In genomic region chr4:68905598-68906237, GRCh38 we compare ENCODE assay signal across 9 cellular contexts. TPM values are rescaled to one million over a fixed set of nuclear protein-coding genes. Genes with fewer than 3 reads are reported as not detected.
DNase-seq lines count a peak whose midpoint lies in the region; ATAC-seq, FAIRE-seq and TF ChIP-seq lines count a peak whose summit lies in the region.
"Had no signal": no experiment of that assay in that cellular context is flagged by ENCODE, and none has a peak within 500 bp of the region (broad histone marks: within the 10 kb centered on the region; RNA-seq: fewer than 3 reads in every experiment).

No MANE protein-coding gene starts in this region.

- H3K36me3 Mint-ChIP-seq in type B pancreatic cell, result no peaks in the 10 kb centered on the region

- peaks cover 21% of the 10 kb centered on the region for H3K4me1 Mint-ChIP-seq in type B pancreatic cell (ENCODE audit: unreplicated experiment)

- H3K4me3 Mint-ChIP-seq in type B pancreatic cell, result peak overlapping the region; percentile 87

- H3K27ac ChIP-seq in HUES48 (ENCODE audit: low read depth, low read length) (peak overlapping the region; percentile 97), GM12878 (ENCODE audit: control insufficient read depth, insufficient read depth) (no peak overlapping the region)

- TF ChIP-seq CTCF in GM12878 (IDR thresholded peaks at IDR 0.05 in 2 of 3, conservative IDR thresholded peaks at IDR 0.05 in 1 of 3; ENCODE audit: control insufficient read depth in 2 of 3, extremely low read depth in 1 of 3, insufficient read depth in 1 of 3, low read depth in 3 of 3, low read length in 3 of 3) (no peak), type B pancreatic cell (conservative IDR thresholded peaks at IDR 0.05) (no peak)

- POLR2A ChIA-PET in GM12878 (lab: Charles Lee), result interaction anchor here (1.0 to 1.7 kb wide), 3 partner anchors 48 to 152 kb away, joined by 3 to 4 read pairs (median 3); no protein-coding TSS in a partner anchor

- no TSS peak for BruUV-seq in GM12878 (replicated peaks; lab: Mats Ljungman, UMichigan)

- peak overlapping the region; percentile 50 for H3K4me3 ChIP-seq in HUES48 (ENCODE audit: low read depth, low read length)
- H3K4me3 ChIP-seq in GM12878, result no peak overlapping the region
- no peak overlapping the region for H3K4me3 ChIP-seq in HAP-1

- no peak for DNase-seq in GM12878 (ENCODE audit: low read depth, low spot score)
- DNase-seq in kidney tubule cell (ENCODE audit: low spot score), result peak; percentile 62
- no peak for DNase-seq in type B pancreatic cell (ENCODE audit: extremely low spot score, unreplicated experiment)
- no peak for DNase-seq in GM19240 (ENCODE audit: insufficient read length, low spot score)
- DNase-seq in NCI-H82 (lab: John Stamatoyannopoulos, UW), result no peak
- DNase-seq in HAP-1 (ENCODE audit: low spot score in 2 of 2), result no peak
- DNase-seq: NCI-H226 had no signal

- no peak for TF ChIP-seq RAD21 in GM12878 (IDR thresholded peaks at IDR 0.05; ENCODE audit: insufficient read depth, low read depth, low read length)

- no peak overlapping the region for H3K4me2 ChIP-seq in GM12878 (ENCODE audit: control insufficient read depth, insufficient read depth)

- H3K9ac ChIP-seq in HUES48 (ENCODE audit: low read depth, low read length) (peak overlapping the region; percentile 59), GM12878 (ENCODE audit: control insufficient read depth, insufficient read depth, low read length) (no peak overlapping the region)

- H3K36me3 ChIP-seq in HUES48 (ENCODE audit: control insufficient read depth, insufficient read depth, low read length) (no peaks in the 10 kb centered on the region), GM12878 (ENCODE audit: control insufficient read depth in 2 of 2, insufficient read depth in 2 of 2, low read length in 1 of 2) (no peaks in the 10 kb centered on the region), HAP-1 (replicated peaks) (no peaks in the 10 kb centered on the region)

- H4K20me1 ChIP-seq in GM12878 (ENCODE audit: control insufficient read depth, insufficient read depth), result no peaks in the 10 kb centered on the region

- RAD21 ChIA-PET in GM12878 (lab: Charles Lee; ENCODE audit: unreplicated experiment), result interaction anchor here (0.9 to 3.1 kb wide), 15 partner anchors 8 to 408 kb away, joined by 3 to 29 read pairs (median 5); partner anchors contain the start of genes UGT2A3 and UGT2B7

- no peak for TF ChIP-seq POLR2A in GM12878 (IDR thresholded peaks at IDR 0.05; ENCODE audit: low read depth, low read length)

- in situ Hi-C loops in GM12878 (cut with MboI), result loop anchor here (10.0 kb wide), 1 partner anchor 269 kb away; no protein-coding TSS in a partner anchor
- in situ Hi-C loops in HAP-1 (cut with MboI; ENCODE audit: low sequenced_read_pairs), result no loop called here

- H3K9me3 ChIP-seq in HUES48 (ENCODE audit: control insufficient read depth, insufficient read depth, low read length) (no peaks in the 10 kb centered on the region), GM12878 (replicated peaks; ENCODE audit: control insufficient read depth, insufficient read depth, low read length) (no peaks in the 10 kb centered on the region), HAP-1 (no peaks in the 10 kb centered on the region)

- H3K27me3 Mint-ChIP-seq in type B pancreatic cell, result no peaks in the 10 kb centered on the region

- SMC1A ChIA-PET in GM12878 (lab: Charles Lee; ENCODE audit: uncharacterized antibody, unreplicated experiment), result interaction anchor here (0.7 to 2.6 kb wide), 27 partner anchors 9 to 264 kb away, joined by 3 to 40 read pairs (median 4); partner anchors contain the start of gene UGT2A3

- WGBS in GM12878 (ENCODE audit: insufficient coverage, insufficient replicate concordance, low lambda C conversion rate, missing lambda C conversion rate), result 51% methylated on average over 4 of the region's 4 CpGs

- peak; percentile 49 for ATAC-seq in GM12878

- no peaks in the 10 kb centered on the region for H3K9me3 Mint-ChIP-seq in type B pancreatic cell

- H3K27ac Mint-ChIP-seq in type B pancreatic cell, result peak overlapping the region; percentile 91

- H3K79me2 ChIP-seq in GM12878 (ENCODE audit: control insufficient read depth, insufficient read depth, low read length), result no peaks in the 10 kb centered on the region

- CTCF ChIA-PET in GM12878 (lab: Yijun Ruan, JAX), result interaction anchor here (0.6 to 3.1 kb wide), 19 partner anchors 10 to 264 kb away, joined by 3 to 42 read pairs (median 6); partner anchors contain the start of gene UGT2A3

- H3K4me1 ChIP-seq in HUES48 (ENCODE audit: control insufficient read depth, insufficient read depth, low read length) (peaks cover 35% of the 10 kb centered on the region), GM12878 (ENCODE audit: control insufficient read depth, insufficient read depth, low read length) (no peaks in the 10 kb centered on the region), HAP-1 (no peaks in the 10 kb centered on the region)

- H2AFZ ChIP-seq in GM12878 (ENCODE audit: control insufficient read depth, low read depth, low read length), result no peak overlapping the region

- no peak for FAIRE-seq in GM12878 (lab: Jason Lieb, UNC)

- intact Hi-C loops in GM12878 (cut with micrococcal nuclease; ENCODE audit: unreplicated experiment), result loop anchor here (2.0 to 10.0 kb wide), 3 partner anchors 153 to 631 kb away; no protein-coding TSS in a partner anchor

- TF ChIP-seq EP300 in GM12878 (IDR thresholded peaks at IDR 0.05; ENCODE audit: borderline replicate concordance in 1 of 2, control insufficient read depth in 1 of 2, low read depth in 2 of 2, low read length in 2 of 2), result no peak

- H3K27me3 ChIP-seq in HUES48 (ENCODE audit: control insufficient read depth, insufficient read depth, low read length), result no peaks in the 10 kb centered on the region
- no peaks in the 10 kb centered on the region for H3K27me3 ChIP-seq in GM12878 (replicated peaks in 1 of 2; ENCODE audit: control insufficient read depth in 2 of 2, insufficient read depth in 2 of 2, low read length in 1 of 2)
- H3K27me3 ChIP-seq in HAP-1 (ENCODE audit: low read depth), result no peaks in the 10 kb centered on the region

TF ChIP-seq in GM12878, 131 proteins besides CTCF, POLR2A, EP300 and RAD21 (continues in another document):
- TF ChIP-seq BCL11A (IDR thresholded peaks at IDR 0.05; ENCODE audit: low read depth, low read length) (no peak), GATAD2B (conservative IDR thresholded peaks at IDR 0.05; ENCODE audit: low read depth) (no peak), EGR1 (IDR thresholded peaks at IDR 0.05; ENCODE audit: borderline replicate concordance in 1 of 2, low read depth in 2 of 2, low read length in 2 of 2) (no peak), MXI1 (IDR thresholded peaks at IDR 0.05; ENCODE audit: low read depth, low read length) (no peak), WRNIP1 (IDR thresholded peaks at IDR 0.05; ENCODE audit: borderline replicate concordance, low read depth, low read length) (no peak), CREM (IDR thresholded peaks at IDR 0.05; ENCODE audit: low read depth) (no peak), SMAD1 (IDR thresholded peaks at IDR 0.05; ENCODE audit: low read depth, partially characterized antibody) (no peak)
- TF ChIP-seq, protein P1, sequence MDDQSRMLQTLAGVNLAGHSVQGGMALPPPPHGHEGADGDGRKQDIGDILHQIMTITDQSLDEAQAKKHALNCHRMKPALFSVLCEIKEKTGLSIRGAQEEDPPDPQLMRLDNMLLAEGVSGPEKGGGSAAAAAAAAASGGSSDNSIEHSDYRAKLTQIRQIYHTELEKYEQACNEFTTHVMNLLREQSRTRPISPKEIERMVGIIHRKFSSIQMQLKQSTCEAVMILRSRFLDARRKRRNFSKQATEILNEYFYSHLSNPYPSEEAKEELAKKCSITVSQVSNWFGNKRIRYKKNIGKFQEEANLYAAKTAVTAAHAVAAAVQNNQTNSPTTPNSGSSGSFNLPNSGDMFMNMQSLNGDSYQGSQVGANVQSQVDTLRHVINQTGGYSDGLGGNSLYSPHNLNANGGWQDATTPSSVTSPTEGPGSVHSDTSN (IDR thresholded peaks at IDR 0.05; ENCODE audit: insufficient replicate concordance, low read depth, low read length), result no peak

RNA-seq across cellular contexts. Expression of gene UGT2A3, which starts 45.9 kb away (rescaled TPM):
- total RNA-seq in GM12878 (2013; cell fraction: nucleolus; rRNA removed), result not detected in 2 replicates
- total RNA-seq in GM12878 (2014; rRNA removed), result 0.11 TPM in 2 replicates
- 0.09 TPM in 1 of 2 replicates, not detected in the other for total RNA-seq in GM12878 (2014; rRNA removed; fragmentation: Illumina TruSeq; extraction: Trizol)
- total RNA-seq in GM12878 (2021), result not detected in 2 replicates
- not detected for polyA plus RNA-seq in GM12878 (2011; ENCODE audit: low read depth)
- polyA plus RNA-seq in GM12878 (2011; rRNA removed), result 0.04 and 0.06 TPM in 2 replicates
- polyA plus RNA-seq in GM12878 (2011; cell fraction: cytosol; rRNA removed), result not detected in 2 replicates
- polyA plus RNA-seq in GM12878 (2011; cell fraction: nucleus; rRNA removed), result not detected in 2 replicates
- polyA plus RNA-seq in GM12878 (2012), result 0.03 TPM in 1 of 2 replicates, not detected in the other
- 0.12 and 0.13 TPM in 2 replicates for polyA plus RNA-seq in GM12878 (2014; fragmentation: Illumina TruSeq; extraction: Trizol)
- polyA plus RNA-seq in GM12878 (2014; fragmentation: Nextera tagmentation; extraction: Ambion mirVana), result under 1 TPM; 0.05 to 0.18 TPM
- polyA plus RNA-seq in GM12878 (2014; rRNA removed), result 0.09 TPM in 1 of 2 replicates, not detected in the other
- polyA plus RNA-seq in GM12878 (2016; fragmentation: Nextera tagmentation; extraction: Ambion mirVana), result under 1 TPM in 1 of 2 experiments, not detected in 1; 0.08 TPM
- 0.10 and 0.22 TPM in 2 replicates for polyA minus RNA-seq in GM12878 (2011; rRNA and poly(A)+ RNA removed)
- not detected in 2 replicates for polyA minus RNA-seq in GM12878 (2011; cell fraction: cytosol; rRNA and poly(A)+ RNA removed)
- not detected in 2 replicates for polyA minus RNA-seq in GM12878 (2011; cell fraction: nucleus; rRNA and poly(A)+ RNA removed)
- total RNA-seq in type B pancreatic cell (ENCODE audit: low replicate concordance), result 2.5 and 3.5 TPM in 2 replicates
- total RNA-seq: mononuclear cell had no signal
